In the genomic region with DNA sequence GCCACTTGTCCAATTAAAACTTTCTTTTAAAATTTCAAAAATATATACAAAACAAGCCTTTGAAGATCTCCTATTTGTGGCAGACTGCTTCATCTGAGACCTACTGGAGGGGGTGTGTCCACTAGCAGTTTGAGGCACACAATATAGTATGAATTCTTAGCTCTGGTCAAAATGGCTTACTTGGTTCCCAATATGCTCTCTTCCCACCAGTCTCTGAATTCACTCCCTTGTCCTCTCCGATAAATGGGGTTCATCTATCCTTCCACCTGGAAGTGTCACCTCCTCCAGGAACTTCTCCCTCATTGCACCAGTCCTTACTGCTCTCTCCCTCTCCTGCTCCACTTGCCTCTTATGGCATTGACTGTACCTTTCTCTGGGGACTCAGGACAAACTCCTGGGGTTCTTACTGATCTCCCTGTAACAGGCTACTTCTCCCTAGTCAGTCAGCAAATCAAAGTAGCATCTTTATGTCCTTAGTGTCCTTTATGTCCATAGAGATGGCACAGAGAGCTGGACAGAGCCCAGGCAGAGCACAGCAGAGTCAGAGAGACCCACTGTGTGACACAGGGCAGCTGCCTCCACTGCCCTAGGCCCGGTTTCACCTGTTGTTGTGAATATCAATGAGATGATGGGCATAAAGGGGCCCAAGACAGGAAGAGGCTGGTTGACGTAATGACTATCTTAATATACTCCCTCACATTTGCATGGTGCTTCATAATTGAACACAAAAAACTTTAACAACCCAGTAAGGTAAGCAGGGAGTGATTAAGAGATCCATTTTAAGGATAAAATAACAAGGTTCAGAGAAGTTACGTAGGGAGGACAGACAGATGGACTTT, we compare ENCODE assay signal across 1 cellular context.
TF ChIP-seq lines count a peak whose summit lies in the region.

No MANE protein-coding gene starts in this region.

TF ChIP-seq in IMR-90, 13 proteins besides CTCF, POLR2A, EP300 and RAD21:
- TF ChIP-seq, protein P1, sequence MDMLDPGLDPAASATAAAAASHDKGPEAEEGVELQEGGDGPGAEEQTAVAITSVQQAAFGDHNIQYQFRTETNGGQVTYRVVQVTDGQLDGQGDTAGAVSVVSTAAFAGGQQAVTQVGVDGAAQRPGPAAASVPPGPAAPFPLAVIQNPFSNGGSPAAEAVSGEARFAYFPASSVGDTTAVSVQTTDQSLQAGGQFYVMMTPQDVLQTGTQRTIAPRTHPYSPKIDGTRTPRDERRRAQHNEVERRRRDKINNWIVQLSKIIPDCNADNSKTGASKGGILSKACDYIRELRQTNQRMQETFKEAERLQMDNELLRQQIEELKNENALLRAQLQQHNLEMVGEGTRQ (IDR thresholded peaks at IDR 0.05; ENCODE audit: low read depth, low read length), result no peak
- TF ChIP-seq CHD1 (IDR thresholded peaks at IDR 0.05; ENCODE audit: low read depth, low read length), result no peak
- no peak for TF ChIP-seq CEBPB (IDR thresholded peaks at IDR 0.05; ENCODE audit: low read depth, low read length)
- no peak for TF ChIP-seq BHLHE40 (IDR thresholded peaks at IDR 0.05; ENCODE audit: low read depth, low read length)
- no peak for TF ChIP-seq RFX5 (IDR thresholded peaks at IDR 0.05; ENCODE audit: low read depth, low read length)
- no peak for TF ChIP-seq FOS (IDR thresholded peaks at IDR 0.05; ENCODE audit: low read depth, low read length)
- TF ChIP-seq MXI1 (IDR thresholded peaks at IDR 0.05; ENCODE audit: borderline replicate concordance, low read depth, low read length), result no peak
- no peak for TF ChIP-seq MAFK (IDR thresholded peaks at IDR 0.05; ENCODE audit: low read depth, low read length)
- TF ChIP-seq MAZ (IDR thresholded peaks at IDR 0.05; ENCODE audit: borderline replicate concordance, low read depth, low read length), result no peak
- TF ChIP-seq, protein P2, sequence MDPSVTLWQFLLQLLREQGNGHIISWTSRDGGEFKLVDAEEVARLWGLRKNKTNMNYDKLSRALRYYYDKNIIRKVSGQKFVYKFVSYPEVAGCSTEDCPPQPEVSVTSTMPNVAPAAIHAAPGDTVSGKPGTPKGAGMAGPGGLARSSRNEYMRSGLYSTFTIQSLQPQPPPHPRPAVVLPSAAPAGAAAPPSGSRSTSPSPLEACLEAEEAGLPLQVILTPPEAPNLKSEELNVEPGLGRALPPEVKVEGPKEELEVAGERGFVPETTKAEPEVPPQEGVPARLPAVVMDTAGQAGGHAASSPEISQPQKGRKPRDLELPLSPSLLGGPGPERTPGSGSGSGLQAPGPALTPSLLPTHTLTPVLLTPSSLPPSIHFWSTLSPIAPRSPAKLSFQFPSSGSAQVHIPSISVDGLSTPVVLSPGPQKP (IDR thresholded peaks at IDR 0.05; ENCODE audit: borderline replicate concordance, low read depth, low read length), result no peak
- no peak for TF ChIP-seq RCOR1 (IDR thresholded peaks at IDR 0.05; ENCODE audit: insufficient replicate concordance, low read length)
- TF ChIP-seq NFE2L2 (IDR thresholded peaks at IDR 0.05; ENCODE audit: low read depth, low read length), result no peak
- TF ChIP-seq SMC3 (IDR thresholded peaks at IDR 0.05; ENCODE audit: low read depth, low read length), result no peak
